10 cellular contexts compared by ENCODE assay signal in genomic region chr6:89299451-89299850, GRCh38. TPM values are rescaled to one million over a fixed set of nuclear protein-coding genes. Genes with fewer than 3 reads are reported as not detected.
DNase-seq lines count a peak whose midpoint lies in the region; ATAC-seq and TF ChIP-seq lines count a peak whose summit lies in the region.
"Had no signal": no experiment of that assay in that cellular context is flagged by ENCODE, and none has a peak within 500 bp of the region (broad histone marks: within the 10 kb centered on the region; RNA-seq: fewer than 3 reads in every experiment).

No MANE protein-coding gene starts in this region.

- H3K4me3 Mint-ChIP-seq in activated CD4-positive, alpha-beta memory T cell treated with anti-CD3 and anti-CD28 coated beads for 36 hours: no peak overlapping the region
- no peak overlapping the region for H3K4me3 Mint-ChIP-seq in activated CD4-positive, alpha-beta memory T cell treated with anti-CD3 and anti-CD28 coated beads, Interleukin-2, amount 10 ng/mL, durations not matched to agents 7 days and 5 days
- H3K4me3 Mint-ChIP-seq in chondrocyte (ENCODE audit: unreplicated experiment): no peak overlapping the region
- H3K4me3 Mint-ChIP-seq in progenitor cell of endocrine pancreas (ENCODE audit: low read depth): no peak overlapping the region
- no peak overlapping the region for H3K4me3 Mint-ChIP-seq in activated T-cell treated with anti-CD3 and anti-CD28 coated beads, Interleukin-2, amount 50 U/mL, for 4 hours

- TF ChIP-seq CTCF in chondrocyte (IDR thresholded peaks at IDR 0.05): peak; percentile 48
- TF ChIP-seq CTCF in progenitor cell of endocrine pancreas (IDR thresholded peaks at IDR 0.05; ENCODE audit: unreplicated experiment): peak; percentile 18

- intact Hi-C loops in activated CD4-positive, alpha-beta memory T cell treated with anti-CD3 and anti-CD28 coated beads for 36 hours (cut with micrococcal nuclease): loop anchor here (2.0 to 5.0 kb wide), 2 partner anchors 113 to 728 kb away; partner anchors contain the start of gene RRAGD

- POLR2A ChIA-PET in activated CD4-positive, alpha-beta memory T cell treated with anti-CD3 and anti-CD28 coated beads for 36 hours (lab: Charles Lee): interaction anchor here (3.4 kb wide), 1 partner anchor 52 kb away, joined by 29 read pairs; the partner anchor contains the start of gene UBE2J1
- POLR2A ChIA-PET in activated CD4-positive, alpha-beta memory T cell treated with anti-CD3 and anti-CD28 coated beads, Interleukin-2, amount 10 ng/mL, durations not matched to agents 7 days and 5 days (lab: Charles Lee): interaction anchor here (0.9 to 3.5 kb wide), 5 partner anchors 11 to 219 kb away, joined by 3 to 64 read pairs (median 16); partner anchors contain the start of genes PM20D2, PNRC1 and UBE2J1

- ATAC-seq in HG03442 (IDR thresholded peaks at IDR 0.05; ENCODE audit: unreplicated experiment): no peak
- no peak for ATAC-seq in activated T-cell treated with anti-CD3 and anti-CD28 coated beads, Interleukin-2, amount 50 U/mL, for 4 hours

- no peak for DNase-seq in activated CD4-positive, alpha-beta memory T cell treated with anti-CD3 and anti-CD28 coated beads for 36 hours
- no peak for DNase-seq in activated CD4-positive, alpha-beta memory T cell treated with anti-CD3 and anti-CD28 coated beads, Interleukin-2, amount 10 ng/mL, durations not matched to agents 7 days and 5 days
- DNase-seq in NCI-H2196 (lab: John Stamatoyannopoulos, UW; ENCODE audit: unreplicated experiment) (peak; percentile 43), chondrocyte (ENCODE audit: low spot score) (no peak), progenitor cell of endocrine pancreas (ENCODE audit: low spot score, unreplicated experiment) (no peak), C1 segment of cervical spinal cord (lab: John Stamatoyannopoulos, UW) (no peak)
- DNase-seq in activated T-cell treated with anti-CD3 and anti-CD28 coated beads, Interleukin-2, amount 50 U/mL, for 4 hours: no peak
- DNase-seq: AML-193, NCI-H1092 treated with DMSO at 0.1 percent for 48 hours had no signal

- peaks cover 26% of the 10 kb centered on the region for H3K4me1 Mint-ChIP-seq in activated CD4-positive, alpha-beta memory T cell treated with anti-CD3 and anti-CD28 coated beads for 36 hours (ENCODE audit: low read depth)
- peaks cover 30% of the 10 kb centered on the region for H3K4me1 Mint-ChIP-seq in activated CD4-positive, alpha-beta memory T cell treated with anti-CD3 and anti-CD28 coated beads, Interleukin-2, amount 10 ng/mL, durations not matched to agents 7 days and 5 days
- peaks cover 25% of the 10 kb centered on the region for H3K4me1 Mint-ChIP-seq in chondrocyte (ENCODE audit: low read depth)
- peaks cover 1% of the 10 kb centered on the region for H3K4me1 Mint-ChIP-seq in progenitor cell of endocrine pancreas (ENCODE audit: low read depth)
- peaks cover 23% of the 10 kb centered on the region for H3K4me1 Mint-ChIP-seq in activated T-cell treated with anti-CD3 and anti-CD28 coated beads, Interleukin-2, amount 50 U/mL, for 4 hours (ENCODE audit: low read depth)

- H3K9me3 Mint-ChIP-seq in activated CD4-positive, alpha-beta memory T cell treated with anti-CD3 and anti-CD28 coated beads for 36 hours: peaks cover 2% of the 10 kb centered on the region
- H3K9me3 Mint-ChIP-seq in activated CD4-positive, alpha-beta memory T cell treated with anti-CD3 and anti-CD28 coated beads, Interleukin-2, amount 10 ng/mL, durations not matched to agents 7 days and 5 days: no peaks in the 10 kb centered on the region
- H3K9me3 Mint-ChIP-seq in chondrocyte (ENCODE audit: low read depth) (peaks cover 5% of the 10 kb centered on the region), progenitor cell of endocrine pancreas (ENCODE audit: low read depth) (peaks cover 6% of the 10 kb centered on the region)
- H3K9me3 Mint-ChIP-seq in activated T-cell treated with anti-CD3 and anti-CD28 coated beads, Interleukin-2, amount 50 U/mL, for 4 hours: no peaks in the 10 kb centered on the region

- no peaks in the 10 kb centered on the region for H3K36me3 Mint-ChIP-seq in activated CD4-positive, alpha-beta memory T cell treated with anti-CD3 and anti-CD28 coated beads for 36 hours
- H3K36me3 Mint-ChIP-seq in activated CD4-positive, alpha-beta memory T cell treated with anti-CD3 and anti-CD28 coated beads, Interleukin-2, amount 10 ng/mL, durations not matched to agents 7 days and 5 days (ENCODE audit: low read depth): peaks cover 3% of the 10 kb centered on the region
- H3K36me3 Mint-ChIP-seq in chondrocyte (ENCODE audit: low read depth): peaks cover 7% of the 10 kb centered on the region
- no peaks in the 10 kb centered on the region for H3K36me3 Mint-ChIP-seq in progenitor cell of endocrine pancreas (ENCODE audit: insufficient read depth)
- H3K36me3 Mint-ChIP-seq in activated T-cell treated with anti-CD3 and anti-CD28 coated beads, Interleukin-2, amount 50 U/mL, for 4 hours (ENCODE audit: insufficient read depth): no peaks in the 10 kb centered on the region

- H3K27me3 Mint-ChIP-seq in activated CD4-positive, alpha-beta memory T cell treated with anti-CD3 and anti-CD28 coated beads for 36 hours: no peaks in the 10 kb centered on the region
- H3K27me3 Mint-ChIP-seq in activated CD4-positive, alpha-beta memory T cell treated with anti-CD3 and anti-CD28 coated beads, Interleukin-2, amount 10 ng/mL, durations not matched to agents 7 days and 5 days: no peaks in the 10 kb centered on the region
- H3K27me3 Mint-ChIP-seq in chondrocyte (ENCODE audit: low read depth) (peaks cover 31% of the 10 kb centered on the region), progenitor cell of endocrine pancreas (no peaks in the 10 kb centered on the region)
- H3K27me3 Mint-ChIP-seq in activated T-cell treated with anti-CD3 and anti-CD28 coated beads, Interleukin-2, amount 50 U/mL, for 4 hours (ENCODE audit: low read depth): no peaks in the 10 kb centered on the region

- CTCF ChIA-PET in activated CD4-positive, alpha-beta memory T cell treated with anti-CD3 and anti-CD28 coated beads for 36 hours (lab: Charles Lee): interaction anchor here (0.8 to 3.6 kb wide), 3 partner anchors 18 to 72 kb away, joined by 3 to 12 read pairs (median 3); no protein-coding TSS in a partner anchor
- CTCF ChIA-PET in activated CD4-positive, alpha-beta memory T cell treated with anti-CD3 and anti-CD28 coated beads, Interleukin-2, amount 10 ng/mL, durations not matched to agents 7 days and 5 days (lab: Charles Lee): interaction anchor here (0.6 to 2.8 kb wide), 3 partner anchors 18 to 219 kb away, joined by 3 to 12 read pairs (median 8); no protein-coding TSS in a partner anchor

- peak overlapping the region; percentile 6 for H3K27ac Mint-ChIP-seq in activated CD4-positive, alpha-beta memory T cell treated with anti-CD3 and anti-CD28 coated beads for 36 hours
- no peak overlapping the region for H3K27ac Mint-ChIP-seq in activated CD4-positive, alpha-beta memory T cell treated with anti-CD3 and anti-CD28 coated beads, Interleukin-2, amount 10 ng/mL, durations not matched to agents 7 days and 5 days
- H3K27ac Mint-ChIP-seq in chondrocyte (ENCODE audit: unreplicated experiment): no peak overlapping the region
- no peak overlapping the region for H3K27ac Mint-ChIP-seq in progenitor cell of endocrine pancreas

RNA-seq across cellular contexts. Expression of gene GABRR2, which starts 15.6 kb away (rescaled TPM):
- under 1 TPM; 0.50 to 0.51 TPM for total RNA-seq in activated CD4-positive, alpha-beta memory T cell treated with anti-CD3 and anti-CD28 coated beads for 36 hours
- total RNA-seq in activated CD4-positive, alpha-beta memory T cell treated with anti-CD3 and anti-CD28 coated beads, Interleukin-2, amount 10 ng/mL, durations not matched to agents 7 days and 5 days: under 1 TPM; 0.70 to 0.78 TPM
- total RNA-seq in chondrocyte: 0.57 to 1.4 TPM (median 0.72 TPM) in 3 replicates
- 0.47 and 0.53 TPM in 2 replicates for total RNA-seq in progenitor cell of endocrine pancreas
- under 1 TPM in 1 of 3 donors, not detected in 2; 0.19 TPM for total RNA-seq in activated T-cell treated with anti-CD3 and anti-CD28 coated beads, Interleukin-2, amount 50 U/mL, for 4 hours

RNA-seq across cellular contexts. Expression of gene UBE2J1, which starts 53.1 kb away (rescaled TPM):
- 10 to 100 TPM; 23.8 to 24.9 TPM for total RNA-seq in activated CD4-positive, alpha-beta memory T cell treated with anti-CD3 and anti-CD28 coated beads for 36 hours
- 10 to 100 TPM; 36.9 to 37.2 TPM for total RNA-seq in activated CD4-positive, alpha-beta memory T cell treated with anti-CD3 and anti-CD28 coated beads, Interleukin-2, amount 10 ng/mL, durations not matched to agents 7 days and 5 days
- total RNA-seq in chondrocyte (42.6 to 49.8 TPM (median 49.1 TPM) in 3 replicates), progenitor cell of endocrine pancreas (36.0 and 36.2 TPM in 2 replicates)
- total RNA-seq in activated T-cell treated with anti-CD3 and anti-CD28 coated beads, Interleukin-2, amount 50 U/mL, for 4 hours: 10 to 100 TPM; 15.0 to 19.4 (median 16.1) TPM
